ENCODE assay signal across 8 cellular contexts in genomic region chr6:43143235-43144124, GRCh38. TPM values are rescaled to one million over a fixed set of nuclear protein-coding genes. Genes with fewer than 3 reads are reported as not detected.
A peak's percentile ranks its signal among the peaks of the same experiment; 100 is the strongest.
DNase-seq lines count a peak whose midpoint lies in the region; ATAC-seq lines count a peak whose summit lies in the region.

No MANE protein-coding gene starts in this region.

- H3K27ac Mint-ChIP-seq in activated CD4-positive, alpha-beta T cell treated with anti-CD3 and anti-CD28 coated beads for 36 hours = no peak overlapping the region

- H3K9me3 Mint-ChIP-seq in activated CD4-positive, alpha-beta T cell treated with anti-CD3 and anti-CD28 coated beads for 36 hours (ENCODE audit: low read depth) = no peaks in the 10 kb centered on the region

- DNase-seq in ELR (ENCODE audit: low read depth) = peak; percentile 92
- peak; percentile 72 to 92 for DNase-seq in NCI-H446 (lab: John Stamatoyannopoulos, UW)
- DNase-seq in activated CD4-positive, alpha-beta T cell treated with anti-CD3 and anti-CD28 coated beads for 36 hours = peak; percentile 90
- peak; percentile 65 to 75 for DNase-seq in cerebellar nuclear complex (lab: John Stamatoyannopoulos, UW)
- peak; percentile 64 to 67 for DNase-seq in stimulated activated CD4-positive, alpha-beta T cell treated with anti-CD3 and anti-CD28 coated beads, Interleukin-1b, Interleukin-23, amount 100 ng/mL, for 4 hours (ENCODE audit: low read depth in 2 of 2)

- H3K27me3 Mint-ChIP-seq in activated CD4-positive, alpha-beta T cell treated with anti-CD3 and anti-CD28 coated beads for 36 hours = no peaks in the 10 kb centered on the region

- CTCF ChIA-PET in activated CD4-positive, alpha-beta T cell treated with anti-CD3 and anti-CD28 coated beads for 36 hours (lab: Charles Lee) = interaction anchor here (0.5 to 3.1 kb wide), 59 partner anchors 9 to 519 kb away, joined by 3 to 32 read pairs (median 3); partner anchors contain the start of genes CNPY3, CUL7, GNMT and KLC4

- peak overlapping the region; percentile 6 for H3K27ac ChIP-seq in layer of hippocampus (ENCODE audit: low read depth, low read length)

- peak; percentile 74 for ATAC-seq in HG03045 (IDR thresholded peaks at IDR 0.05; ENCODE audit: unreplicated experiment)
- ATAC-seq in activated CD4-positive, alpha-beta T cell treated with anti-CD3 and anti-CD28 coated beads for 36 hours = peak; percentile 99
- no peak for ATAC-seq in GM18858 (IDR thresholded peaks at IDR 0.05; ENCODE audit: unreplicated experiment)

- no peaks in the 10 kb centered on the region for H3K27me3 ChIP-seq in layer of hippocampus (ENCODE audit: control insufficient read depth, insufficient read depth, low read length)

- POLR2A ChIA-PET in activated CD4-positive, alpha-beta T cell treated with anti-CD3 and anti-CD28 coated beads for 36 hours (lab: Charles Lee) = no interaction called here

- no peaks in the 10 kb centered on the region for H3K36me3 Mint-ChIP-seq in activated CD4-positive, alpha-beta T cell treated with anti-CD3 and anti-CD28 coated beads for 36 hours (ENCODE audit: low read depth)

- H3K4me1 Mint-ChIP-seq in activated CD4-positive, alpha-beta T cell treated with anti-CD3 and anti-CD28 coated beads for 36 hours = peaks cover 5% of the 10 kb centered on the region

- intact Hi-C loops in activated CD4-positive, alpha-beta T cell treated with anti-CD3 and anti-CD28 coated beads for 36 hours (cut with DNase I, micrococcal nuclease) = loop anchor here (1.0 to 10.0 kb wide), 7 partner anchors 73 to 242 kb away; partner anchors contain the start of genes CUL7 (in 1 of the 2) and GNMT (in 1 of the 2)

- no peak overlapping the region for H3K4me3 Mint-ChIP-seq in activated CD4-positive, alpha-beta T cell treated with anti-CD3 and anti-CD28 coated beads for 36 hours

RNA-seq across cellular contexts. Expression of gene SRF, which starts 27.6 kb away (rescaled TPM):
- total RNA-seq in activated CD4-positive, alpha-beta T cell treated with anti-CD3 and anti-CD28 coated beads for 36 hours = 10 to 100 TPM; 37.6 to 38.5 TPM

RNA-seq across cellular contexts. Expression of gene CUL9, which starts 38.5 kb away (rescaled TPM):
- 10 to 100 TPM; 34.0 to 35.1 TPM for total RNA-seq in activated CD4-positive, alpha-beta T cell treated with anti-CD3 and anti-CD28 coated beads for 36 hours
